In the genomic region with DNA sequence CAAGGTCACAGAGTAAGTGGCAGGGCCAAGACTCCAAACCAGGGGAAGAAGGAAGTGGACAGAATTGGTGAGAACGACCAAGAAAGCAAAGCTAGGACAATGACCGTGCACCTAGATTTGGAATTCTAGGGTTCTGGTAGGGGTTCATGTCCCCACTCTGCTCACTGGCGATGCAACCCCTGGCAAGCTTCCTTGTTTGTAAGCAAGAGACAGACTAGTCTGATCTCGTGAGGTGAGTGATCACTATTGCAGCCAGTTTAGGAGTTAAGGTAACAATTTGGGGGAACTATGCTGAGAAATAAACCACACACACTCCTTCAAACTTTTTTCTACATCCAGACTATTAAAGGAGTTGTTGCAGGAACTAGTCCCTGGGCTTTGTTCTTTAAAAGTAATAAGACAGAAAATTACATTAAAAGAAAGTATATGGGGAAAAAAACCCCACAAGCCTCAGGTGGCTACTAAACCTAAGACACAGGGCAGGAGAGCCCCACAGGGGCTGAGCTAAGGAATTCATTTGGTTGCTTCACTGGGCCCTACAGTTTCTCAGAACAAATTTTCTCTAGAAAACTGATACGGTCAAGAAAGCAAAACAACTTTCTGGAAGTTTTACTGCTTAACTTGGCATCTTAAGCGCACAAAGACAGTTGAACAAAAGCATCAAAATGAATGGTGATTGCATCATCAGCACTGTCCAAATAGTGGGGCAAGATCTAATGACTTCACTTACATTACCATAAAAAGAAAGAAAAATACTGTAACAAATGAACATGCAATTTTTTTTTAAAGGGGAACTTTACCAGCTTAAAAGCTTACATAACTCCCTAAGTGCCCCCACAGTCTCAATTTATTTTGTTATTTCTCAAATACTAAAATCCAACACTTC, we compare ENCODE assay signal across 10 cellular contexts. TPM values are rescaled to one million over a fixed set of nuclear protein-coding genes. Genes with fewer than 3 reads are reported as not detected.
DNase-seq lines count a peak whose midpoint lies in the region; ATAC-seq and TF ChIP-seq lines count a peak whose summit lies in the region.
"Had no signal": no experiment of that assay in that cellular context is flagged by ENCODE, and none has a peak within 500 bp of the region (broad histone marks: within the 10 kb centered on the region; RNA-seq: fewer than 3 reads in every experiment).

No MANE protein-coding gene starts in this region.

- H3K9me3 Mint-ChIP-seq in osteocyte (ENCODE audit: unreplicated experiment) (no peaks in the 10 kb centered on the region), mesothelial cell of epicardium (no peaks in the 10 kb centered on the region)

- TF ChIP-seq POLR2A in esophagus squamous epithelium (IDR thresholded peaks at IDR 0.05) = no peak

- H3K27me3 Mint-ChIP-seq in osteocyte (ENCODE audit: unreplicated experiment) (no peaks in the 10 kb centered on the region), mesothelial cell of epicardium (ENCODE audit: low read depth) (no peaks in the 10 kb centered on the region)

- CTCF ChIA-PET in PC-9 (lab: Charles Lee) = no interaction called here

- H4K20me1 ChIP-seq in PC-9 (ENCODE audit: insufficient read depth) = peaks cover 12% of the 10 kb centered on the region; the same call in 1 of the 2 replicates

- no peak overlapping the region for H2AFZ ChIP-seq in PC-9

- H3K36me3 ChIP-seq in PC-9 (ENCODE audit: low read depth) = peaks cover 30% of the 10 kb centered on the region
- H3K36me3 ChIP-seq in esophagus squamous epithelium = peaks cover 2 to 81% (median 5%) of the 10 kb centered on the region in 3 donors

- H3K27ac Mint-ChIP-seq in osteocyte (ENCODE audit: unreplicated experiment) (peak overlapping the region; percentile 81), mesothelial cell of epicardium (no peak overlapping the region)

- peaks cover 56% of the 10 kb centered on the region for H3F3A ChIP-seq in PC-9 (ENCODE audit: insufficient read depth, low read depth)

- H3K36me3 Mint-ChIP-seq in osteocyte (ENCODE audit: unreplicated experiment) (peaks cover 26% of the 10 kb centered on the region), mesothelial cell of epicardium (peaks cover 23% of the 10 kb centered on the region)

- H3K9me3 ChIP-seq in PC-9 (ENCODE audit: insufficient read depth, low read depth) (no peaks in the 10 kb centered on the region), esophagus squamous epithelium (no peaks in the 10 kb centered on the region)

- no peaks in the 10 kb centered on the region for H3K27me3 ChIP-seq in PC-9 (ENCODE audit: insufficient read depth, low read depth)
- no peaks in the 10 kb centered on the region for H3K27me3 ChIP-seq in esophagus squamous epithelium

- peak overlapping the region; percentile 13; the same call in 1 of the 2 replicates for H3K27ac ChIP-seq in PC-9
- H3K27ac ChIP-seq in esophagus squamous epithelium = peak overlapping the region in 3 of 4 donors; percentile 3 to 31 (median 21)

- no peak overlapping the region for H3K4me3 Mint-ChIP-seq in osteocyte (ENCODE audit: unreplicated experiment)
- H3K4me3 Mint-ChIP-seq in mesothelial cell of epicardium = no peak overlapping the region

- intact Hi-C loops in PC-9 (cut with micrococcal nuclease; ENCODE audit: unreplicated experiment) (loop anchor here (5.0 kb wide), 1 partner anchor 52 kb away; no protein-coding TSS in a partner anchor), esophagus squamous epithelium (cut with DNase I) (no loop called here)

- WGBS in esophagus squamous epithelium, 2 donors = 48 to 50% methylated on average over 6 of the region's 6 CpGs

- no peaks in the 10 kb centered on the region for H3K9me2 ChIP-seq in PC-9 (ENCODE audit: insufficient read depth)

- H3K4me1 ChIP-seq in PC-9 (replicated peaks; ENCODE audit: insufficient read depth) = peaks cover 45% of the 10 kb centered on the region
- peaks cover 7 to 15% (median 9%) of the 10 kb centered on the region in 3 donors for H3K4me1 ChIP-seq in esophagus squamous epithelium

- H3K4me3 ChIP-seq in PC-9 = no peak overlapping the region
- H3K4me3 ChIP-seq in esophagus squamous epithelium = no peak overlapping the region
- H3K4me3 ChIP-seq: lung had no signal

- H3K79me2 ChIP-seq in PC-9 (ENCODE audit: low read depth) = peaks cover 49% of the 10 kb centered on the region

- TF ChIP-seq CTCF in PC-9 (conservative IDR thresholded peaks at IDR 0.05) = no peak
- TF ChIP-seq CTCF in esophagus squamous epithelium (IDR thresholded peaks at IDR 0.05) = no peak
- no peak for TF ChIP-seq CTCF in osteocyte (IDR thresholded peaks at IDR 0.05)
- TF ChIP-seq CTCF in mesothelial cell of epicardium (IDR thresholded peaks at IDR 0.05; ENCODE audit: unreplicated experiment) = no peak

- peaks cover 33% of the 10 kb centered on the region for H3K4me1 Mint-ChIP-seq in osteocyte (ENCODE audit: unreplicated experiment)
- peaks cover 11% of the 10 kb centered on the region for H3K4me1 Mint-ChIP-seq in mesothelial cell of epicardium

- POLR2A ChIA-PET in PC-9 (lab: Charles Lee; ENCODE audit: unreplicated experiment) = no interaction called here

- DNase-seq in EH (ENCODE audit: low read depth) = peak; percentile 74
- no peak for DNase-seq in PC-9
- DNase-seq in esophagus squamous epithelium (lab: John Stamatoyannopoulos, UW) = no peak
- no peak for DNase-seq in osteocyte (ENCODE audit: extremely low spot score, unreplicated experiment)
- no peak for DNase-seq in mesothelial cell of epicardium (ENCODE audit: low spot score in 2 of 2, unreplicated experiment in 2 of 2)
- DNase-seq in GM19240 (ENCODE audit: insufficient read length, low spot score) = no peak
- no peak for DNase-seq in amniotic stem cell (lab: John Stamatoyannopoulos, UW)

- BruUV-seq in PC-9 (replicated peaks; lab: Mats Ljungman, UMichigan) = no TSS peak

- ATAC-seq in GM18873 (IDR thresholded peaks at IDR 0.05; ENCODE audit: low FRiP score, unreplicated experiment) = no peak
- ATAC-seq: SK-N-SH treated with all-trans-retinoic acid at 6 μM for 48 hours had no signal

- H3K4me2 ChIP-seq in PC-9 = no peak overlapping the region

RNA-seq across cellular contexts. Expression of gene XPO6, which starts 47.8 kb away (rescaled TPM):
- total RNA-seq in PC-9 (2021) (154 and 221 TPM in 2 replicates), esophagus squamous epithelium (10 to 100 TPM; 69.0 to 90.8 (median 76.0) TPM), osteocyte (128 and 138 TPM in 2 replicates), mesothelial cell of epicardium (111 to 118 TPM (median 115 TPM) in 3 replicates)
